ENCODE assay signal across 10 cellular contexts in the genomic region with DNA sequence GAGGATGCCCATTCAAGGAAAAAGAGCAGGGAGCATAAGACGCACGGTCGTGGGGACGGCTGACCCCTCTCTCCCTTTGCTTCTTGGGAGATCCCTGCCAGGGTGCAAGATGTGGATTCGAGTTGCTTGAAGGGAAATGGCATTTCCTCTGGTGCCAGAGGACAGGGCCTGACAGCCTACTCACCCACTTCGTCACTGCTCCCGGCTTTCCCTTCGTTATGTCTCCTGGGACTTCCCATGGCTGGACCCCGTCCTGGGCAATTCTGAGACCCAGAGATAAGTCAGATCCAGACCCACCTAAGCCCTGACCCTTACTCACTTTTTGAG. TPM values are rescaled to one million over a fixed set of nuclear protein-coding genes. Genes with fewer than 3 reads are reported as not detected.
DNase-seq lines count a peak whose midpoint lies in the region; ATAC-seq, FAIRE-seq and TF ChIP-seq lines count a peak whose summit lies in the region.
"Had no signal": no experiment of that assay in that cellular context is flagged by ENCODE, and none has a peak within 500 bp of the region (broad histone marks: within the 10 kb centered on the region; RNA-seq: fewer than 3 reads in every experiment).

No MANE protein-coding gene starts in this region.

- H3K9me3 ChIP-seq in astrocyte (ENCODE audit: insufficient read depth, low read depth, low read length) (peaks cover 6% of the 10 kb centered on the region), left lung (no peaks in the 10 kb centered on the region), transverse colon (no peaks in the 10 kb centered on the region)

- H4K20me1 ChIP-seq in astrocyte (ENCODE audit: insufficient read depth, low read length) = peaks cover 5% of the 10 kb centered on the region

- H3K27me3 ChIP-seq in astrocyte (ENCODE audit: insufficient read depth, low read length) (no peaks in the 10 kb centered on the region), left lung (no peaks in the 10 kb centered on the region), transverse colon (no peaks in the 10 kb centered on the region)

- no peak overlapping the region for H3K4me3 Mint-ChIP-seq in activated naive CD4-positive, alpha-beta T cell treated with anti-CD3 and anti-CD28 coated beads, Interleukin-2, amount 10 ng/mL, durations not matched to agents 7 days and 5 days
- no peak overlapping the region for H3K4me3 Mint-ChIP-seq in astrocyte (ENCODE audit: unreplicated experiment)

- CTCF ChIA-PET in activated naive CD4-positive, alpha-beta T cell treated with anti-CD3 and anti-CD28 coated beads, Interleukin-2, amount 10 ng/mL, durations not matched to agents 7 days and 5 days (lab: Charles Lee) = no interaction called here

- H3K4me1 Mint-ChIP-seq in activated naive CD4-positive, alpha-beta T cell treated with anti-CD3 and anti-CD28 coated beads, Interleukin-2, amount 10 ng/mL, durations not matched to agents 7 days and 5 days = peaks cover 29% of the 10 kb centered on the region
- H3K4me1 Mint-ChIP-seq in astrocyte (ENCODE audit: low read depth, unreplicated experiment) = peaks cover 3% of the 10 kb centered on the region

- intact Hi-C loops in left lung (cut with DNase I) = no loop called here
- intact Hi-C loops in transverse colon (cut with DNase I; ENCODE audit: low total_unique reads) = loop anchor here (1.0 kb wide), 1 partner anchor 48 kb away; no protein-coding TSS in a partner anchor
- intact Hi-C loops in head of caudate nucleus (cut with DNase I) = loop anchor here (5.0 kb wide), 1 partner anchor 61 kb away; a partner anchor contains a TSS

- FAIRE-seq in astrocyte (lab: Jason Lieb, UNC) = no peak

- H3K9ac ChIP-seq in astrocyte (ENCODE audit: low read length) = peak overlapping the region; percentile 99

- H3K4me1 ChIP-seq in astrocyte (ENCODE audit: insufficient read depth, low read length) (peaks cover 20% of the 10 kb centered on the region), left lung (peaks cover 0 to 37% of the 10 kb centered on the region in 2 donors), transverse colon (peaks cover 11 to 24% (median 17%) of the 10 kb centered on the region in 4 donors)

- TF ChIP-seq CTCF in astrocyte (IDR thresholded peaks at IDR 0.05; ENCODE audit: insufficient read depth, low read depth, low read length) (no peak), left lung (IDR thresholded peaks at IDR 0.05) (no peak), transverse colon (IDR thresholded peaks at IDR 0.05) (no peak)

- H3K27ac Mint-ChIP-seq in activated naive CD4-positive, alpha-beta T cell treated with anti-CD3 and anti-CD28 coated beads, Interleukin-2, amount 10 ng/mL, durations not matched to agents 7 days and 5 days = peak overlapping the region; percentile 70
- H3K27ac Mint-ChIP-seq in activated naive CD4-positive, alpha-beta T cell treated with anti-CD3 and anti-CD28 coated beads, Interleukin-2, amount 50 U/mL, for 72 hours = peak overlapping the region in 1 of 2 donors; percentile 50
- peak overlapping the region; percentile 71 for H3K27ac Mint-ChIP-seq in astrocyte (ENCODE audit: unreplicated experiment)

- H3K27ac ChIP-seq in astrocyte (ENCODE audit: low read depth, low read length) = no peak overlapping the region
- peak overlapping the region; percentile 99 to 100 for H3K27ac ChIP-seq in left lung
- H3K27ac ChIP-seq in transverse colon = peak overlapping the region; percentile 96 to 99 (median 98)

- H2AFZ ChIP-seq in astrocyte (ENCODE audit: low read depth, low read length) = peak overlapping the region; percentile 84

- no peaks in the 10 kb centered on the region for H3K9me3 Mint-ChIP-seq in activated naive CD4-positive, alpha-beta T cell treated with anti-CD3 and anti-CD28 coated beads, Interleukin-2, amount 10 ng/mL, durations not matched to agents 7 days and 5 days
- H3K9me3 Mint-ChIP-seq in activated naive CD4-positive, alpha-beta T cell treated with anti-CD3 and anti-CD28 coated beads, Interleukin-2, amount 50 U/mL, for 72 hours = no peaks in the 10 kb centered on the region
- no peaks in the 10 kb centered on the region for H3K9me3 Mint-ChIP-seq in astrocyte (ENCODE audit: unreplicated experiment)

- peaks cover 38% of the 10 kb centered on the region for H3K36me3 Mint-ChIP-seq in activated naive CD4-positive, alpha-beta T cell treated with anti-CD3 and anti-CD28 coated beads, Interleukin-2, amount 10 ng/mL, durations not matched to agents 7 days and 5 days
- peaks cover 0 to 27% of the 10 kb centered on the region in 2 donors for H3K36me3 Mint-ChIP-seq in activated naive CD4-positive, alpha-beta T cell treated with anti-CD3 and anti-CD28 coated beads, Interleukin-2, amount 50 U/mL, for 72 hours
- H3K36me3 Mint-ChIP-seq in astrocyte (ENCODE audit: low read depth, unreplicated experiment) = peaks cover 22% of the 10 kb centered on the region

- in situ Hi-C loops in transverse colon (cut with MboI; ENCODE audit: low pct_ligation_motif_present in 1 of 4, low pct_unique_long_range_greater_than_20kb in 1 of 4, low sequenced_read_pairs in 3 of 4) = no loop called here

- DNase-seq in activated naive CD4-positive, alpha-beta T cell treated with anti-CD3 and anti-CD28 coated beads, Interleukin-2, amount 10 ng/mL, durations not matched to agents 7 days and 5 days = no peak
- no peak for DNase-seq in activated naive CD4-positive, alpha-beta T cell treated with anti-CD3 and anti-CD28 coated beads, Interleukin-2, amount 50 U/mL, for 72 hours (ENCODE audit: low spot score in 2 of 2)
- DNase-seq in astrocyte (ENCODE audit: low read depth) = no peak
- no peak for DNase-seq in left lung
- DNase-seq in transverse colon = no peak
- DNase-seq in head of caudate nucleus = no peak
- DNase-seq in stimulated activated naive CD4-positive, alpha-beta T cell (lab: John Stamatoyannopoulos, UW) = no peak
- no peak for DNase-seq in cerebellar nuclear complex (lab: John Stamatoyannopoulos, UW)
- DNase-seq: activated CD8-positive, alpha-beta memory T cell treated with anti-CD3 and anti-CD28 coated beads, Interleukin-2, amount 50 U/mL, for 4 hours; NCI-H774 had no signal

- no peaks in the 10 kb centered on the region for H3K27me3 Mint-ChIP-seq in activated naive CD4-positive, alpha-beta T cell treated with anti-CD3 and anti-CD28 coated beads, Interleukin-2, amount 10 ng/mL, durations not matched to agents 7 days and 5 days
- H3K27me3 Mint-ChIP-seq in astrocyte (ENCODE audit: low read depth, unreplicated experiment) = no peaks in the 10 kb centered on the region

- peak overlapping the region; percentile 93 for H3K4me2 ChIP-seq in astrocyte (ENCODE audit: low read length)

- no peak for TF ChIP-seq EP300 in transverse colon (IDR thresholded peaks at IDR 0.05; ENCODE audit: low read depth)

- ATAC-seq in activated naive CD4-positive, alpha-beta T cell treated with anti-CD3 and anti-CD28 coated beads, Interleukin-2, amount 50 U/mL, for 72 hours = no peak
- ATAC-seq in left lung = no peak

- 86% methylated on average over 9 of the region's 9 CpGs; no CpG with 5 or more reads in 1 of the 2 donors for WGBS in transverse colon (ENCODE audit: low coverage in 1 of 2), 2 donors

- H3K79me2 ChIP-seq in astrocyte (ENCODE audit: insufficient read depth, low read length) = peaks cover 40% of the 10 kb centered on the region

- H3K36me3 ChIP-seq in astrocyte (ENCODE audit: insufficient read depth, low read length) (peaks cover 7% of the 10 kb centered on the region), left lung (peaks cover 0 to 56% of the 10 kb centered on the region in 2 donors), transverse colon (peaks cover 0 to 37% (median 20%) of the 10 kb centered on the region in 4 donors)

- H3K4me3 ChIP-seq in astrocyte (ENCODE audit: insufficient read depth, low read depth, low read length) = peak overlapping the region; percentile 88
- H3K4me3 ChIP-seq in left lung = peak overlapping the region in 1 of 2 donors; percentile 82
- H3K4me3 ChIP-seq in transverse colon = peak overlapping the region in 1 of 4 donors; percentile 98

- TF ChIP-seq POLR2A in transverse colon (IDR thresholded peaks at IDR 0.05) = no peak

RNA-seq across cellular contexts. Expression of a gene that starts 1.2 kb away (rescaled TPM):
- total RNA-seq in activated naive CD4-positive, alpha-beta T cell treated with anti-CD3 and anti-CD28 coated beads, Interleukin-2, amount 50 U/mL, for 72 hours = 10 to 100 TPM; 28.8 to 53.0 TPM
- total RNA-seq in astrocyte (29.1 and 32.2 TPM in 2 replicates), left lung (10 to 100 TPM; 35.2 to 43.3 TPM), transverse colon (10 to 100 TPM; 26.4 to 80.8 (median 47.9) TPM)

RNA-seq across cellular contexts. Expression of a gene that starts 1.6 kb away (rescaled TPM):
- 10 to 100 TPM; 16.9 to 34.4 TPM for total RNA-seq in activated naive CD4-positive, alpha-beta T cell treated with anti-CD3 and anti-CD28 coated beads, Interleukin-2, amount 50 U/mL, for 72 hours
- total RNA-seq in astrocyte = 104 and 116 TPM in 2 replicates
- 10 to 100 TPM; 33.8 to 39.3 TPM for total RNA-seq in left lung
- 10 to 100 TPM; 15.3 to 29.7 (median 22.7) TPM for total RNA-seq in transverse colon

RNA-seq across cellular contexts. Expression of a gene that starts 11.3 kb away (rescaled TPM):
- total RNA-seq in activated naive CD4-positive, alpha-beta T cell treated with anti-CD3 and anti-CD28 coated beads, Interleukin-2, amount 50 U/mL, for 72 hours = 100 to 1,000 TPM in 1 of 2 donors, 10 to 100 TPM in 1; 90.6 to 119 TPM
- total RNA-seq in astrocyte (49.1 and 54.8 TPM in 2 replicates), left lung (10 to 100 TPM; 63.0 to 89.5 TPM), transverse colon (100 to 1,000 TPM in 2 of 4 donors, 10 to 100 TPM in 2; 60.8 to 128 (median 99.6) TPM)

RNA-seq across cellular contexts. Expression of a gene that starts 18.0 kb away (rescaled TPM):
- total RNA-seq in activated naive CD4-positive, alpha-beta T cell treated with anti-CD3 and anti-CD28 coated beads, Interleukin-2, amount 50 U/mL, for 72 hours = 10 to 100 TPM in 1 of 2 donors, 1 to 10 TPM in 1; 6.3 to 11.1 TPM
- 0.27 and 0.50 TPM in 2 replicates for total RNA-seq in astrocyte
- total RNA-seq in left lung = 1 to 10 TPM; 2.4 to 6.5 TPM
- total RNA-seq in transverse colon = 1 to 10 TPM in 1 of 4 donors, not detected in 3; 2.1 TPM

RNA-seq across cellular contexts. Expression of a gene that starts 27.7 kb away (rescaled TPM):
- total RNA-seq in activated naive CD4-positive, alpha-beta T cell treated with anti-CD3 and anti-CD28 coated beads, Interleukin-2, amount 50 U/mL, for 72 hours = 100 to 1,000 TPM; 110 TPM
- total RNA-seq in astrocyte = 162 and 172 TPM in 2 replicates
- total RNA-seq in left lung = 100 to 1,000 TPM in 1 of 2 donors, 10 to 100 TPM in 1; 96.0 to 133 TPM
- total RNA-seq in transverse colon = 100 to 1,000 TPM in 1 of 4 donors, 10 to 100 TPM in 3; 62.3 to 203 (median 66.8) TPM

Comparison
In these comparisons a context has a peak if more than half of its experiments do, and no peak if none do; other contexts are left out.
1. intact Hi-C loops: an anchor here in transverse colon (1.0 kb wide) and head of caudate nucleus (5.0 kb wide); none called in left lung.